In genomic region chr19:17183271-17183757, GRCh38 we compare ENCODE assay signal across 8 cellular contexts. TPM values are rescaled to one million over a fixed set of nuclear protein-coding genes. Genes with fewer than 3 reads are reported as not detected.
DNase-seq lines count a peak whose midpoint lies in the region; ATAC-seq and TF ChIP-seq lines count a peak whose summit lies in the region.

No MANE protein-coding gene starts in this region.

- H4K20me1 ChIP-seq in OCI-LY3 (ENCODE audit: insufficient read depth, low read length): no peaks in the 10 kb centered on the region

- no peaks in the 10 kb centered on the region for H3K27me3 Mint-ChIP-seq in activated naive CD4-positive, alpha-beta T cell treated with anti-CD3 and anti-CD28 coated beads, Interleukin-2, amount 50 U/mL, for 24 hours

- DNase-seq in transverse colon: no peak
- DNase-seq in head of caudate nucleus: no peak
- DNase-seq in NCI-H1930 (lab: John Stamatoyannopoulos, UW): no peak

- H3K4me1 ChIP-seq in OCI-LY3 (ENCODE audit: low read length) (peaks cover 16% of the 10 kb centered on the region), transverse colon (peaks cover 0 to 7% (median 0%) of the 10 kb centered on the region in 4 donors)

- TF ChIP-seq EP300 in transverse colon (IDR thresholded peaks at IDR 0.05; ENCODE audit: low read depth): no peak

- H3K4me3 ChIP-seq in OCI-LY3 (ENCODE audit: low read length): peak overlapping the region; percentile 32
- peak overlapping the region in 1 of 7 experiments; percentile 10 for H3K4me3 ChIP-seq in skin epidermis
- H3K4me3 ChIP-seq in transverse colon: peak overlapping the region in 1 of 4 donors; percentile 15

- H3K36me3 ChIP-seq in OCI-LY3 (replicated peaks; ENCODE audit: low read depth, low read length) (peaks cover 39% of the 10 kb centered on the region), transverse colon (peaks cover 0 to 21% (median 6%) of the 10 kb centered on the region in 4 donors)

- in situ Hi-C loops in transverse colon (cut with MboI; ENCODE audit: low pct_ligation_motif_present in 1 of 4, low pct_unique_long_range_greater_than_20kb in 1 of 4, low sequenced_read_pairs in 3 of 4): no loop called here

- H3K36me3 Mint-ChIP-seq in activated naive CD4-positive, alpha-beta T cell treated with anti-CD3 and anti-CD28 coated beads, Interleukin-2, amount 50 U/mL, for 24 hours: peaks cover 8% of the 10 kb centered on the region

- H3K79me2 ChIP-seq in OCI-LY3 (ENCODE audit: low read length): no peaks in the 10 kb centered on the region

- WGBS in transverse colon (ENCODE audit: low coverage in 1 of 2), 2 donors: 66% methylated on average over 14 of the region's 14 CpGs; no CpG with 5 or more reads in 1 of the 2 donors

- H3K9me3 ChIP-seq in OCI-LY3 (ENCODE audit: insufficient read depth, low read length): no peaks in the 10 kb centered on the region
- no peaks in the 10 kb centered on the region for H3K9me3 ChIP-seq in transverse colon

- peak overlapping the region; percentile 88 for H3K4me3 Mint-ChIP-seq in activated naive CD4-positive, alpha-beta T cell treated with anti-CD3 and anti-CD28 coated beads, Interleukin-2, amount 50 U/mL, for 24 hours

- H3K27me3 ChIP-seq in OCI-LY3 (ENCODE audit: low read depth, low read length) (no peaks in the 10 kb centered on the region), transverse colon (no peaks in the 10 kb centered on the region)

- TF ChIP-seq POLR2A in transverse colon (IDR thresholded peaks at IDR 0.05): no peak

- H3K27ac ChIP-seq in OCI-LY3 (ENCODE audit: low read length): peak overlapping the region; percentile 46
- H3K27ac ChIP-seq in skin epidermis: peak overlapping the region in 15 of 21 experiments; percentile 1 to 91 (median 56)
- H3K27ac ChIP-seq in transverse colon: peak overlapping the region in 2 of 4 donors; percentile 16 to 17

- H3K4me2 ChIP-seq in OCI-LY3 (ENCODE audit: low read length): peak overlapping the region; percentile 61

- peak; percentile 50 for TF ChIP-seq CTCF in GM12874 (IDR thresholded peaks at IDR 0.05; ENCODE audit: insufficient read depth, low read depth, low read length)
- TF ChIP-seq CTCF in OCI-LY3 (IDR thresholded peaks at IDR 0.05; ENCODE audit: low read depth, low read length): 0 out of 2 replicates have a peak, but pooled peaks have one; percentile 20
- TF ChIP-seq CTCF in transverse colon (IDR thresholded peaks at IDR 0.05): no peak

- H2AFZ ChIP-seq in OCI-LY3 (ENCODE audit: low read depth, low read length): 0 out of 2 replicates have a peak overlapping the region, but pooled peaks have one; percentile 1

- ATAC-seq in HG02588 (IDR thresholded peaks at IDR 0.05; ENCODE audit: unreplicated experiment): no peak

- H3K9me3 Mint-ChIP-seq in activated naive CD4-positive, alpha-beta T cell treated with anti-CD3 and anti-CD28 coated beads, Interleukin-2, amount 50 U/mL, for 24 hours: no peaks in the 10 kb centered on the region

- H3K9ac ChIP-seq in OCI-LY3 (ENCODE audit: low read length): peak overlapping the region; percentile 13; the same call in 1 of the 2 replicates

- peak overlapping the region; percentile 96 for H3K27ac Mint-ChIP-seq in activated naive CD4-positive, alpha-beta T cell treated with anti-CD3 and anti-CD28 coated beads, Interleukin-2, amount 50 U/mL, for 24 hours

- intact Hi-C loops in transverse colon (cut with DNase I; ENCODE audit: low total_unique reads): no loop called here
- intact Hi-C loops in head of caudate nucleus (cut with DNase I): no loop called here

- peaks cover 18% of the 10 kb centered on the region for H3K4me1 Mint-ChIP-seq in activated naive CD4-positive, alpha-beta T cell treated with anti-CD3 and anti-CD28 coated beads, Interleukin-2, amount 50 U/mL, for 24 hours

RNA-seq across cellular contexts. Expression of gene USE1, which starts 31.8 kb away (rescaled TPM):
- 10 to 100 TPM; 18.3 to 30.7 (median 24.5) TPM for total RNA-seq in transverse colon

RNA-seq across cellular contexts. Expression of gene OCEL1, which starts 42.7 kb away (rescaled TPM):
- total RNA-seq in transverse colon: 10 to 100 TPM in 3 of 4 donors, 1 to 10 TPM in 1; 4.8 to 42.6 (median 29.9) TPM

Comparison
In these comparisons a context has a peak if more than half of its experiments do, and no peak if none do; other contexts are left out.
1. CTCF ChIP-seq: peak in GM12874 (single experiment) and OCI-LY3 (single experiment); none in transverse colon (0 of 5).